Comparison of ENCODE assay signal across 22 cellular contexts in genomic region chr15:35616436-35617271, GRCh38.
DNase-seq lines count a peak whose midpoint lies in the region; ATAC-seq and TF ChIP-seq lines count a peak whose summit lies in the region.
"Had no signal": no experiment of that assay in that cellular context is flagged by ENCODE, and none has a peak within 500 bp of the region (broad histone marks: within the 10 kb centered on the region; RNA-seq: fewer than 3 reads in every experiment).

No MANE protein-coding gene starts in this region.

- H3K9me3 ChIP-seq in IMR-90 (ENCODE audit: control insufficient read depth, insufficient read depth, low read length): no peaks in the 10 kb centered on the region
- H3K9me3 ChIP-seq in osteoblast (ENCODE audit: low read depth, low read length): no peaks in the 10 kb centered on the region
- H3K9me3 ChIP-seq in heart left ventricle: peaks cover 0 to 5% (median 0%) of the 10 kb centered on the region in 12 donors
- peaks cover 10% of the 10 kb centered on the region for H3K9me3 ChIP-seq in CD4-positive, alpha-beta T cell (ENCODE audit: control insufficient read depth, low read length)
- H3K9me3 ChIP-seq: BLaER1 treated with 17β-estradiol and CSF1 and Interleukin-3, amounts not matched to agents 10 nM and 100 nM; SJCRH30 had no signal

- H3K23ac ChIP-seq in IMR-90 (ENCODE audit: low read depth, low read length): no peak overlapping the region

- TF ChIP-seq POLR2A in IMR-90 (IDR thresholded peaks at IDR 0.05; ENCODE audit: low read depth, low read length) (no peak), heart left ventricle (IDR thresholded peaks at IDR 0.05) (no peak)

- H3K4me1 Mint-ChIP-seq in chondrocyte (ENCODE audit: low read depth): peaks cover 21% of the 10 kb centered on the region
- H3K4me1 Mint-ChIP-seq in CD4-positive, alpha-beta T cell (ENCODE audit: low read depth): no peaks in the 10 kb centered on the region

- no peak for TF ChIP-seq RAD21 in IMR-90 (IDR thresholded peaks at IDR 0.05; ENCODE audit: low read length)

- no peak overlapping the region for H2AK9ac ChIP-seq in IMR-90 (replicated peaks; ENCODE audit: low read depth, low read length, poor library complexity)

- H3K4ac ChIP-seq in IMR-90 (ENCODE audit: low read depth, low read length): no peak overlapping the region

- intact Hi-C loops in IMR-90 (cut with micrococcal nuclease) (no loop called here), heart left ventricle (cut with DNase I) (no loop called here)
- intact Hi-C loops in CD4-positive, alpha-beta T cell (cut with DNase I, micrococcal nuclease): no loop called here

- no peaks in the 10 kb centered on the region for H4K20me1 ChIP-seq in IMR-90 (ENCODE audit: insufficient read depth, low read length)
- no peaks in the 10 kb centered on the region for H4K20me1 ChIP-seq in osteoblast (ENCODE audit: insufficient read depth, low read length)
- H4K20me1 ChIP-seq: BLaER1 treated with 17β-estradiol and CSF1 and Interleukin-3, amounts not matched to agents 10 nM and 100 nM had no signal

- H3K9me3 Mint-ChIP-seq in chondrocyte (ENCODE audit: low read depth): peaks cover 7% of the 10 kb centered on the region
- peaks cover 3% of the 10 kb centered on the region for H3K9me3 Mint-ChIP-seq in CD4-positive, alpha-beta T cell

- H3K36me3 ChIP-seq in IMR-90 (ENCODE audit: control insufficient read depth, insufficient read depth, low read length): no peaks in the 10 kb centered on the region
- H3K36me3 ChIP-seq in osteoblast (ENCODE audit: insufficient read depth, low read length): no peaks in the 10 kb centered on the region
- H3K36me3 ChIP-seq in heart left ventricle: no peaks in the 10 kb centered on the region
- H3K36me3 ChIP-seq: BLaER1 treated with 17β-estradiol and CSF1 and Interleukin-3, amounts not matched to agents 10 nM and 100 nM; SJCRH30 had no signal

- H4K8ac ChIP-seq in IMR-90 (ENCODE audit: low read depth in 2 of 2, low read length in 2 of 2): no peak overlapping the region

- H2BK15ac ChIP-seq in IMR-90 (ENCODE audit: low read depth, low read length): no peak overlapping the region

- no peak overlapping the region for H3K56ac ChIP-seq in IMR-90 (ENCODE audit: extremely low read depth, insufficient read depth, low read length)

- POLR2A ChIA-PET in IMR-90 (lab: Charles Lee; ENCODE audit: unreplicated experiment): no interaction called here
- POLR2A ChIA-PET in CD4-positive, alpha-beta T cell (lab: Charles Lee): no interaction called here

- no peak overlapping the region for H3K4me2 ChIP-seq in IMR-90 (ENCODE audit: low read depth, low read length)
- H3K4me2 ChIP-seq in osteoblast (ENCODE audit: insufficient read depth, low read length): peak overlapping the region; percentile 17

- CTCF ChIA-PET in IMR-90 (lab: Yijun Ruan, JAX): no interaction called here
- CTCF ChIA-PET in CD4-positive, alpha-beta T cell (lab: Charles Lee): no interaction called here

- no peak overlapping the region for H4K91ac ChIP-seq in IMR-90 (ENCODE audit: insufficient read depth, low read depth, low read length)

- in situ Hi-C loops in IMR-90 (cut with MboI; ENCODE audit: low sequenced_read_pairs): no loop called here

- H3K4me3 Mint-ChIP-seq in chondrocyte (ENCODE audit: unreplicated experiment): no peak overlapping the region
- no peak overlapping the region for H3K4me3 Mint-ChIP-seq in CD4-positive, alpha-beta T cell

- H2AFZ ChIP-seq in IMR-90 (replicated peaks; ENCODE audit: low read length, poor library complexity) (no peak overlapping the region), osteoblast (ENCODE audit: low read length) (peak overlapping the region; percentile 8)

- no peaks in the 10 kb centered on the region for H3K79me1 ChIP-seq in IMR-90 (ENCODE audit: low read depth in 1 of 2, low read length in 2 of 2)

- no peak overlapping the region for H4K5ac ChIP-seq in IMR-90 (ENCODE audit: low read depth, low read length)

- DNase-seq in IMR-90 (peak; percentile 21), chondrocyte (ENCODE audit: low spot score) (no peak), osteoblast (ENCODE audit: insufficient read length, low spot score, missing footprints) (no peak), GDM1 (lab: John Stamatoyannopoulos, UW) (no peak), heart left ventricle (no peak), DMS 273 (lab: John Stamatoyannopoulos, UW; ENCODE audit: unreplicated experiment) (no peak)
- DNase-seq in CD4-positive, alpha-beta T cell: no peak
- DNase-seq: ACHN; GOT3; HCEC 1CT; KBM-7; NCI-H1105; NCI-H146; NCI-H2029; NCI-H226; NCI-H510A treated with DMSO at 0.1 percent for 48 hours; NCI-H774; NK-92 treated with Interleukin-12 subunit alpha and Interleukin-12 subunit beta, amount 100 ng/mL, for 24 hours; SJCRH30 had no signal

- no peak overlapping the region for H2BK120ac ChIP-seq in IMR-90 (ENCODE audit: low read depth, low read length)

- ATAC-seq in GM18907 (IDR thresholded peaks at IDR 0.05; ENCODE audit: unreplicated experiment): peak; percentile 53
- ATAC-seq in IMR-90 (ENCODE audit: low read depth): peak; percentile 40; the same call in 1 of the 2 replicates
- no peak for ATAC-seq in heart left ventricle
- ATAC-seq in CD4-positive, alpha-beta T cell (ENCODE audit: poor library complexity): no peak
- ATAC-seq: Panc1 had no signal

- H3K4me3 ChIP-seq in IMR-90 (ENCODE audit: insufficient read depth, low read depth, low read length): no peak overlapping the region
- no peak overlapping the region for H3K4me3 ChIP-seq in osteoblast (ENCODE audit: insufficient read depth, low read length)
- H3K4me3 ChIP-seq in heart left ventricle: no peak overlapping the region
- H3K4me3 ChIP-seq: BLaER1 treated with 17β-estradiol and CSF1 and Interleukin-3, amounts not matched to agents 10 nM and 100 nM; SJCRH30 had no signal

- H3K36me3 Mint-ChIP-seq in chondrocyte (ENCODE audit: low read depth): peaks cover 1% of the 10 kb centered on the region
- H3K36me3 Mint-ChIP-seq in CD4-positive, alpha-beta T cell (ENCODE audit: low read depth): no peaks in the 10 kb centered on the region

- H3K27ac ChIP-seq in IMR-90 (ENCODE audit: insufficient read depth, low read length) (no peak overlapping the region), osteoblast (ENCODE audit: low read depth, low read length) (no peak overlapping the region), heart left ventricle (no peak overlapping the region)
- no peak overlapping the region for H3K27ac ChIP-seq in CD4-positive, alpha-beta T cell (ENCODE audit: low read depth, low read length)
- H3K27ac ChIP-seq: BLaER1 treated with 17β-estradiol and CSF1 and Interleukin-3, amounts not matched to agents 10 nM and 100 nM; SJCRH30 had no signal

- WGBS in IMR-90 (ENCODE audit: extremely low coverage in 2 of 2, insufficient read length in 1 of 2), 2 experiments: no CpG with 5 or more reads among the region's 1 CpG
- 92 to 97% (median 94%) methylated on average over 1 of the region's 1 CpG for WGBS in heart left ventricle, 4 donors

- H3K27me3 Mint-ChIP-seq in chondrocyte (ENCODE audit: low read depth): no peaks in the 10 kb centered on the region
- H3K27me3 Mint-ChIP-seq in CD4-positive, alpha-beta T cell: peaks cover 4% of the 10 kb centered on the region

- no peak overlapping the region for H2BK5ac ChIP-seq in IMR-90 (ENCODE audit: low read depth, low read length, poor library complexity, severe bottlenecking)

- no peaks in the 10 kb centered on the region for H3K27me3 ChIP-seq in IMR-90 (ENCODE audit: control insufficient read depth, insufficient read depth, low read length)
- H3K27me3 ChIP-seq in osteoblast (ENCODE audit: insufficient read depth, low read length): no peaks in the 10 kb centered on the region
- H3K27me3 ChIP-seq in heart left ventricle: no peaks in the 10 kb centered on the region
- peaks cover 4% of the 10 kb centered on the region for H3K27me3 ChIP-seq in CD4-positive, alpha-beta T cell (ENCODE audit: control insufficient read depth, insufficient read depth, low read length)
- H3K27me3 ChIP-seq: BLaER1 treated with 17β-estradiol and CSF1 and Interleukin-3, amounts not matched to agents 10 nM and 100 nM; SJCRH30 had no signal

- H3K79me2 ChIP-seq in osteoblast (ENCODE audit: insufficient read depth, low read length): no peaks in the 10 kb centered on the region

- H3K4me1 ChIP-seq in IMR-90 (ENCODE audit: control insufficient read depth, insufficient read depth, low read length) (peaks cover 2% of the 10 kb centered on the region; the same call in 1 of the 2 replicates), osteoblast (ENCODE audit: insufficient read depth, low read length) (no peaks in the 10 kb centered on the region), heart left ventricle (peaks cover 0 to 13% (median 4%) of the 10 kb centered on the region in 12 donors)
- H3K4me1 ChIP-seq: SJCRH30 had no signal

- no peaks in the 10 kb centered on the region for H3K9me1 ChIP-seq in IMR-90 (ENCODE audit: insufficient read depth, low read length)

- no peak overlapping the region for H2BK20ac ChIP-seq in IMR-90 (ENCODE audit: low read depth, low read length)

- H3K14ac ChIP-seq in IMR-90 (replicated peaks; ENCODE audit: low read depth, low read length): no peak overlapping the region

- no peak overlapping the region for H3K18ac ChIP-seq in IMR-90 (ENCODE audit: low read depth, low read length)

- TF ChIP-seq CTCF in IMR-90 (conservative IDR thresholded peaks at IDR 0.05; ENCODE audit: low read depth, low read length) (no peak), chondrocyte (IDR thresholded peaks at IDR 0.05) (no peak), osteoblast (IDR thresholded peaks at IDR 0.05; ENCODE audit: extremely low read depth, low read depth, low read length) (no peak), heart left ventricle (IDR thresholded peaks at IDR 0.05) (no peak)
- no peak for TF ChIP-seq CTCF in CD4-positive, alpha-beta T cell (IDR thresholded peaks at IDR 0.05)

- dilution Hi-C loops in IMR-90 (cut with HindIII; ENCODE audit: low sequenced_read_pairs, unreplicated experiment): no loop called here

- H2AK5ac ChIP-seq in IMR-90 (ENCODE audit: low read depth, low read length): no peak overlapping the region

- peak overlapping the region; percentile 2 for H3K27ac Mint-ChIP-seq in chondrocyte (ENCODE audit: unreplicated experiment)
- H3K27ac Mint-ChIP-seq in CD4-positive, alpha-beta T cell: no peak overlapping the region

- H3K9ac ChIP-seq in IMR-90 (ENCODE audit: low read depth, low read length): no peak overlapping the region
- H3K9ac ChIP-seq: BLaER1 treated with 17β-estradiol and CSF1 and Interleukin-3, amounts not matched to agents 10 nM and 100 nM had no signal

- no TSS peak for BruUV-seq in IMR-90 (replicated peaks; lab: Mats Ljungman, UMichigan)

TF ChIP-seq in IMR-90, 13 proteins besides CTCF, POLR2A, EP300 and RAD21 (continues in another document):
- TF ChIP-seq RCOR1 (IDR thresholded peaks at IDR 0.05; ENCODE audit: insufficient replicate concordance, low read length) (no peak), FOS (IDR thresholded peaks at IDR 0.05; ENCODE audit: low read depth, low read length) (no peak), USF2 (IDR thresholded peaks at IDR 0.05; ENCODE audit: low read depth, low read length) (no peak)

Comparison
In these comparisons a context has a peak if more than half of its experiments do, and no peak if none do; other contexts are left out.
1. ATAC-seq: peak in GM18907 (single experiment) and IMR-90 (single experiment); none in heart left ventricle (0 of 4) and CD4-positive, alpha-beta T cell (single experiment).